ENCODE assay signal across 8 cellular contexts in genomic region chr18:3450358-3451107, GRCh38. TPM values are rescaled to one million over a fixed set of nuclear protein-coding genes. Genes with fewer than 3 reads are reported as not detected.
A peak's percentile ranks its signal among the peaks of the same experiment; 100 is the strongest.
DNase-seq lines count a peak whose midpoint lies in the region; ATAC-seq and TF ChIP-seq lines count a peak whose summit lies in the region.

No MANE protein-coding gene starts in this region.

- peaks cover 42% of the 10 kb centered on the region for H3K4me1 ChIP-seq in CD4-positive, alpha-beta memory T cell (ENCODE audit: insufficient read depth, low read length)
- H3K4me1 ChIP-seq in lung (ENCODE audit: control insufficient read depth in 2 of 2, insufficient read depth in 2 of 2, low read length in 2 of 2): peaks cover 3 to 7% of the 10 kb centered on the region in 2 donors

- H3K4me1 Mint-ChIP-seq in CD4-positive, alpha-beta memory T cell: peaks cover 18 to 73% (median 38%) of the 10 kb centered on the region in 4 donors

- H3K9me3 ChIP-seq in CD4-positive, alpha-beta memory T cell (ENCODE audit: control insufficient read depth in 1 of 2, low read length in 2 of 2): no peaks in the 10 kb centered on the region
- H3K9me3 ChIP-seq in lung (ENCODE audit: control insufficient read depth in 2 of 2, insufficient read depth in 1 of 2, low read length in 1 of 2): no peaks in the 10 kb centered on the region

- no peaks in the 10 kb centered on the region for H3K27me3 ChIP-seq in CD4-positive, alpha-beta memory T cell (ENCODE audit: insufficient read depth, low read length)
- no peaks in the 10 kb centered on the region for H3K27me3 ChIP-seq in lung (ENCODE audit: control insufficient read depth, insufficient read depth)

- peaks cover 0 to 37% of the 10 kb centered on the region in 2 donors for H3K36me3 Mint-ChIP-seq in CD4-positive, alpha-beta memory T cell

- ATAC-seq in lung (ENCODE audit: insufficient read depth, low FRiP score): peak; percentile 0

- peaks cover 0 to 2% (median 0%) of the 10 kb centered on the region in 8 donors for H3K9me3 Mint-ChIP-seq in CD4-positive, alpha-beta memory T cell

- peak overlapping the region; percentile 89 to 94 for H3K4me3 ChIP-seq in CD4-positive, alpha-beta memory T cell (ENCODE audit: low read length in 2 of 2)
- H3K4me3 ChIP-seq in LNCaP clone FGC (ENCODE audit: low read depth, low read length) (peak overlapping the region; percentile 99), lung (peak overlapping the region; percentile 74)

- peak overlapping the region; percentile 96 to 100 (median 98) for H3K27ac Mint-ChIP-seq in CD4-positive, alpha-beta memory T cell

- peaks cover 0 to 6% of the 10 kb centered on the region in 2 donors for H3K27me3 Mint-ChIP-seq in CD4-positive, alpha-beta memory T cell

- CTCF ChIA-PET in CD4-positive, alpha-beta memory T cell (lab: Charles Lee; ENCODE audit: partially characterized antibody): interaction anchor here (1.2 to 5.4 kb wide), 3 partner anchors 145 to 216 kb away, joined by 3 to 81 read pairs (median 80); no protein-coding TSS in a partner anchor

- peak overlapping the region; percentile 94 to 97 (median 95) for H3K4me3 Mint-ChIP-seq in CD4-positive, alpha-beta memory T cell

- no peak for TF ChIP-seq CTCF in LNCaP clone FGC (IDR thresholded peaks at IDR 0.05; ENCODE audit: control insufficient read depth, extremely low read depth, insufficient read depth)
- no peak for TF ChIP-seq CTCF in lung (IDR thresholded peaks at IDR 0.05; ENCODE audit: control extremely low read depth, extremely low read depth)

- POLR2A ChIA-PET in CD4-positive, alpha-beta memory T cell (lab: Charles Lee; ENCODE audit: partially characterized antibody): interaction anchor here (0.6 to 9.7 kb wide), 23 partner anchors 9 to 1360 kb away, joined by 3 to 164 read pairs (median 7); partner anchors contain the start of genes LPIN2, MYL12A and MYL12B

- WGBS in lung, 2 donors: 0% methylated on average over 68 to 69 of the region's 69 CpGs

- peak; percentile 77 to 89 (median 79) for DNase-seq in CD4-positive, alpha-beta memory T cell
- DNase-seq in LNCaP clone FGC (ENCODE audit: low read depth): no peak
- DNase-seq in activated CD4-positive, alpha-beta T cell treated with anti-CD3 and anti-CD28 coated beads, Interleukin-2, amount 50 U/mL, for 24 hours (ENCODE audit: low read depth in 1 of 2, low spot score in 1 of 2): peak; percentile 52 to 60
- peak; percentile 86 for DNase-seq in dermis blood vessel endothelial cell
- DNase-seq in lung (ENCODE audit: low spot score): peak; percentile 71
- DNase-seq in stimulated activated CD4-positive, alpha-beta T cell treated with anti-CD3 and anti-CD28 coated beads, TNF-alpha, amount 100 ng/mL, for 4 hours (ENCODE audit: low read depth in 3 of 3): peak; percentile 51 to 64 (median 53)
- no peak for DNase-seq in DMS153 (lab: John Stamatoyannopoulos, UW)
- DNase-seq in kidney glomerular epithelial cell (lab: John Stamatoyannopoulos, UW): no peak

- intact Hi-C loops in CD4-positive, alpha-beta memory T cell (cut with micrococcal nuclease): loop anchor here (1.0 kb wide), 1 partner anchor 203 kb away; the partner anchor contains the start of gene MYL12A

- H3K27ac ChIP-seq in CD4-positive, alpha-beta memory T cell (ENCODE audit: low read depth, low read length): peak overlapping the region; percentile 94
- peak overlapping the region; percentile 96 to 99 for H3K27ac ChIP-seq in lung (ENCODE audit: low read depth in 1 of 2, low read length in 1 of 2)

- no peaks in the 10 kb centered on the region for H3K36me3 ChIP-seq in CD4-positive, alpha-beta memory T cell (ENCODE audit: insufficient read depth, low read length)
- H3K36me3 ChIP-seq in lung (ENCODE audit: control insufficient read depth in 2 of 2, insufficient read depth in 2 of 2, low read length in 2 of 2): no peaks in the 10 kb centered on the region

RNA-seq across cellular contexts. Expression of gene TGIF1, which starts 0.6 kb away (rescaled TPM):
- 10 to 100 TPM; 90.0 to 95.1 TPM for total RNA-seq in CD4-positive, alpha-beta memory T cell
- 10 to 100 TPM; 69.6 to 85.8 TPM for polyA plus RNA-seq in CD4-positive, alpha-beta memory T cell
- total RNA-seq in dermis blood vessel endothelial cell: 136 and 195 TPM in 2 replicates
- total RNA-seq in lung: 10 to 100 TPM; 51.6 to 65.3 TPM
- polyA plus RNA-seq in lung: 10 to 100 TPM; 49.1 to 74.5 TPM

Comparison
In these comparisons a context has a peak if more than half of its experiments do, and no peak if none do; other contexts are left out.
1. DNase-seq: peak in CD4-positive, alpha-beta memory T cell (5 of 5), activated CD4-positive, alpha-beta T cell treated with anti-CD3 and anti-CD28 coated beads, Interleukin-2, amount 50 U/mL, for 24 hours (2 of 2), dermis blood vessel endothelial cell (single experiment), lung (single experiment) and stimulated activated CD4-positive, alpha-beta T cell treated with anti-CD3 and anti-CD28 coated beads, TNF-alpha, amount 100 ng/mL, for 4 hours (3 of 3); none in LNCaP clone FGC (single experiment), DMS153 (single experiment) and kidney glomerular epithelial cell (single experiment).
2. Peak in every context shown above with its lines, with median percentiles within 50 percentile points of each other: H3K4me3 ChIP-seq.